8 cellular contexts compared by ENCODE assay signal in genomic region chr16:50025544-50025931, GRCh38. TPM values are rescaled to one million over a fixed set of nuclear protein-coding genes. Genes with fewer than 3 reads are reported as not detected.
DNase-seq lines count a peak whose midpoint lies in the region; ATAC-seq and TF ChIP-seq lines count a peak whose summit lies in the region.

No MANE protein-coding gene starts in this region.

- H4K20me1 ChIP-seq in BLaER1 treated with 17β-estradiol and CSF1 and Interleukin-3, amounts not matched to agents 10 nM and 100 nM, result peaks cover 0 to 35% (median 7%) of the 10 kb centered on the region in 11 experiments; a peak in 7 of 22 replicates

- no peaks in the 10 kb centered on the region for H3K27me3 ChIP-seq in BLaER1 treated with 17β-estradiol and CSF1 and Interleukin-3, amounts not matched to agents 10 nM and 100 nM

- peak overlapping the region; percentile 60 to 88 (median 83) for H3K27ac ChIP-seq in BLaER1 treated with 17β-estradiol and CSF1 and Interleukin-3, amounts not matched to agents 10 nM and 100 nM

- no peak for TF ChIP-seq CTCF in GM20000 (IDR thresholded peaks at IDR 0.05; ENCODE audit: extremely low read depth, missing control alignments)

- H3K9me3 ChIP-seq in BLaER1 treated with 17β-estradiol and CSF1 and Interleukin-3, amounts not matched to agents 10 nM and 100 nM (replicated peaks in 1 of 11), result no peaks in the 10 kb centered on the region

- H3K4me2 ChIP-seq in BLaER1 treated with 17β-estradiol and CSF1 and Interleukin-3, amounts not matched to agents 10 nM and 100 nM, result peak overlapping the region; percentile 86 to 97 (median 93)

- peaks cover 20 to 48% (median 30%) of the 10 kb centered on the region in 10 experiments for H3K4me1 ChIP-seq in BLaER1 treated with 17β-estradiol and CSF1 and Interleukin-3, amounts not matched to agents 10 nM and 100 nM

- peaks cover 17 to 41% (median 34%) of the 10 kb centered on the region in 11 experiments; a peak in 21 of 22 replicates for H3K36me3 ChIP-seq in BLaER1 treated with 17β-estradiol and CSF1 and Interleukin-3, amounts not matched to agents 10 nM and 100 nM

- ATAC-seq in GM21367 (IDR thresholded peaks at IDR 0.05; ENCODE audit: unreplicated experiment), result no peak

- H3K9ac ChIP-seq in BLaER1 treated with 17β-estradiol and CSF1 and Interleukin-3, amounts not matched to agents 10 nM and 100 nM, result peak overlapping the region; percentile 81 to 95 (median 90)

- DNase-seq in GM20000 (ENCODE audit: low spot score) (peak; percentile 28), M059J (ENCODE audit: low read depth) (peak; percentile 50), activated T-helper 1 cell treated with Interleukin-2 at 50 U/mL for 16 hours (ENCODE audit: low read depth) (peak; percentile 3), germinal center (ENCODE audit: low spot score) (peak; percentile 41), putamen (ENCODE audit: low spot score) (peak; percentile 3), COLO829 (ENCODE audit: low spot score) (no peak)

- H3K4me3 ChIP-seq in BLaER1 treated with 17β-estradiol and CSF1 and Interleukin-3, amounts not matched to agents 10 nM and 100 nM, result peak overlapping the region; percentile 88 to 100 (median 96)

RNA-seq across cellular contexts. Expression of gene CNEP1R1, which starts 0.5 kb away (rescaled TPM):
- 39.5 and 43.4 TPM in 2 replicates for total RNA-seq in M059J (2014; rRNA removed; shearing (Covaris generic))

RNA-seq across cellular contexts. Expression of gene HEATR3, which starts 40.2 kb away (rescaled TPM):
- 15.8 and 24.1 TPM in 2 replicates for total RNA-seq in M059J (2014; rRNA removed; shearing (Covaris generic))
